8 cellular contexts compared by ENCODE assay signal in the genomic region with DNA sequence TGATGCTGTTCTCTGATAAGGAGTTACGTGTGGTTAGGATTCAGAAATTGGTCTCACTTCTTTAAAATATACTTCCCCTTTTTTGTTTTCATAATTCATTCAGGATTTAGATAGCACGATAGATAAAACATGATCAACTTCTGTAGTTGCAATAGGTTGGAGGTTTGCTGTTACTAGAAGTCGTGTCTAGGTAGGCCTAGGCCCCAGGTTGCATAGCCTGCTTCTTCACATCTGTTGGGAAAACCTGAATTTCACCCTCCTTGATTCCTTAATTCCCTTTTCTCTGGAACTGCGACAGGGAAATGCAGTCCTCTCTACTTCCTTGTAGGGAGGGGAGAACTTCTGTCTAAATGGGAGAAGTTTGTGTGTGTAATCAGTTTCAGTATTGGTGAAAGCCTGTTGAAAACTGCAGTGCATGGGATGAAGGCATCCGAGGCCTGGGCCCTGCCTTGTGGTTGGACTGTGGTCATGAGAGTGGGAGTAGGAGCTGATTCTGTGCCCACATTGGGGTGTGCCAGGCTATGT. TPM values are rescaled to one million over a fixed set of nuclear protein-coding genes. Genes with fewer than 3 reads are reported as not detected.
A peak's percentile ranks its signal among the peaks of the same experiment; 100 is the strongest.
DNase-seq lines count a peak whose midpoint lies in the region; ATAC-seq, FAIRE-seq and TF ChIP-seq lines count a peak whose summit lies in the region.

No MANE protein-coding gene starts in this region.

- TF ChIP-seq CTCF in natural killer cell (IDR thresholded peaks at IDR 0.05) (no peak), WTC11 (IDR thresholded peaks at IDR 0.05) (no peak)

- no peak overlapping the region for H3K4me3 ChIP-seq in Jurkat, Clone E6-1 (ENCODE audit: low read length)

- peak; percentile 75 for DNase-seq in activated CD8-positive, alpha-beta memory T cell treated with anti-CD3 and anti-CD28 coated beads for 24 hours
- DNase-seq in activated CD8-positive, alpha-beta memory T cell treated with anti-CD3 and anti-CD28 coated beads, Interleukin-2, amount 50 U/mL, for 4 hours, result no peak
- DNase-seq in Jurkat, Clone E6-1 (ENCODE audit: low read depth, low spot score), result peak; percentile 51
- DNase-seq in activated T-cell treated with anti-CD3 and anti-CD28 coated beads, Interleukin-2, amount 50 U/mL, for 72 hours, result peak; percentile 63 to 65
- DNase-seq in natural killer cell, result no peak
- no peak for DNase-seq in WTC11 (ENCODE audit: low spot score)
- DNase-seq in H54 (ENCODE audit: insufficient read length, low spot score), result no peak

- FAIRE-seq in H54 (lab: Jason Lieb, UNC), result no peak

- no peak for TF ChIP-seq POLR2A in H54 (IDR thresholded peaks at IDR 0.05; ENCODE audit: low read depth, low read length)

- CTCF ChIA-PET in WTC11 (lab: Charles Lee), result no interaction called here

- intact Hi-C loops in natural killer cell (cut with micrococcal nuclease), result loop anchor here (2.0 kb wide), 1 partner anchor 33 kb away; a partner anchor contains a TSS

- H3K9me3 Mint-ChIP-seq in activated T-cell treated with anti-CD3 and anti-CD28 coated beads, Interleukin-2, amount 50 U/mL, for 72 hours, result no peaks in the 10 kb centered on the region
- no peaks in the 10 kb centered on the region for H3K9me3 Mint-ChIP-seq in natural killer cell
- H3K9me3 Mint-ChIP-seq in WTC11, result no peaks in the 10 kb centered on the region

- no peaks in the 10 kb centered on the region for H3K36me3 Mint-ChIP-seq in activated T-cell treated with anti-CD3 and anti-CD28 coated beads, Interleukin-2, amount 50 U/mL, for 72 hours (ENCODE audit: insufficient read depth in 2 of 2)
- no peaks in the 10 kb centered on the region for H3K36me3 Mint-ChIP-seq in natural killer cell
- peaks cover 3% of the 10 kb centered on the region; the same call in 1 of the 2 replicates for H3K36me3 Mint-ChIP-seq in WTC11

- peak; percentile 55 to 70 for ATAC-seq in activated T-cell treated with anti-CD3 and anti-CD28 coated beads, Interleukin-2, amount 50 U/mL, for 72 hours (replicated peaks in 1 of 2)
- ATAC-seq in natural killer cell (peak in 2 of 3 donors; percentile 26 to 45), WTC11 (no peak), GM18907 (IDR thresholded peaks at IDR 0.05; ENCODE audit: unreplicated experiment) (no peak)

- H3K4me1 Mint-ChIP-seq in activated T-cell treated with anti-CD3 and anti-CD28 coated beads, Interleukin-2, amount 50 U/mL, for 72 hours (ENCODE audit: low read depth), result peaks cover 60% of the 10 kb centered on the region
- H3K4me1 Mint-ChIP-seq in natural killer cell, result peaks cover 24 to 30% of the 10 kb centered on the region in 2 donors
- peaks cover 21% of the 10 kb centered on the region for H3K4me1 Mint-ChIP-seq in WTC11

- H3K4me3 Mint-ChIP-seq in activated T-cell treated with anti-CD3 and anti-CD28 coated beads, Interleukin-2, amount 50 U/mL, for 72 hours, result peak overlapping the region; percentile 53 to 64
- H3K4me3 Mint-ChIP-seq in natural killer cell (no peak overlapping the region), WTC11 (no peak overlapping the region)

- peak overlapping the region; percentile 83 for H3K27ac Mint-ChIP-seq in activated T-cell treated with anti-CD3 and anti-CD28 coated beads, Interleukin-2, amount 50 U/mL, for 72 hours
- peak overlapping the region in 1 of 2 donors; percentile 75 for H3K27ac Mint-ChIP-seq in natural killer cell
- no peak overlapping the region for H3K27ac Mint-ChIP-seq in WTC11

- POLR2A ChIA-PET in WTC11 (lab: Charles Lee), result no interaction called here

- no peaks in the 10 kb centered on the region for H3K27me3 Mint-ChIP-seq in activated T-cell treated with anti-CD3 and anti-CD28 coated beads, Interleukin-2, amount 50 U/mL, for 72 hours (ENCODE audit: low read depth)
- H3K27me3 Mint-ChIP-seq in natural killer cell (ENCODE audit: low read depth in 2 of 2) (no peaks in the 10 kb centered on the region), WTC11 (ENCODE audit: low read depth) (no peaks in the 10 kb centered on the region)

TF ChIP-seq in WTC11, 78 proteins besides CTCF, POLR2A, EP300 and RAD21 (continues in another document):
- no peak for TF ChIP-seq JAZF1 (CRISPR knock-in tag; IDR thresholded peaks at IDR 0.05)
- no peak for TF ChIP-seq ZNF263 (CRISPR knock-in tag; IDR thresholded peaks at IDR 0.05; ENCODE audit: low read depth)
- TF ChIP-seq, protein P1, sequence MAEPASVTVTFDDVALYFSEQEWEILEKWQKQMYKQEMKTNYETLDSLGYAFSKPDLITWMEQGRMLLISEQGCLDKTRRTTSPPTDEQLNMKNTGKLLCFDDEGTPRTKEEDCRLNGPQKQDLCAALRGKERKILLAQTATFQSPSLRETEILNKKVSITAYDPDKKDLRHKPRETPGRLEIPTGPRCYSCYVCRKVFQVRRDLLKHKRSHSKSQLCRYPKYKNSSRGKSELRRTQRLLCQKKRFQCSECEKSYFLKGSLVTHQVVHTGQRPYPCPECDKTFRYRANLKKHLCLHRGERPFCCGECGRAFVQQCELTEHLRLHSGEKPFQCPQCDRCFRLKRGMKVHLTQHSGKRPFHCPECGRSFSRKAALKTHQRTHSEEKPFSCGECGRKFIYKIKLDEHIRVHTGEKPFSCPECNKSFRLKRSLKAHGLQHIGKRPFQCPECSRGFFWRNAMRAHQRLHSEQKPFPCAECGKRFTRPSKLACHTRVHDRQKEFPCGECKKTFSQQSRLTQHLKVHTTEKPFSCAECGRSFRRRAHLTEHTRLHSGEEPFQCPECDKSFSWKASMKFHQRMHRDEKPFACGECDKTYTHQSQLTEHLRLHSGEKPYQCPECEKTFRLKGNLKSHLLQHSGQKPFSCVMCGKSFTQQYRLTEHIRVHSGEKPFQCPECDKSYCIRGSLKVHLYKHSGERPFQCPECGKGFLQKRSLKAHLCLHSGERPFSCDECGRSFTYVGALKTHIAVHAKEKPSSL (CRISPR knock-in tag; conservative IDR thresholded peaks at IDR 0.05), result no peak
- TF ChIP-seq, protein P2, sequence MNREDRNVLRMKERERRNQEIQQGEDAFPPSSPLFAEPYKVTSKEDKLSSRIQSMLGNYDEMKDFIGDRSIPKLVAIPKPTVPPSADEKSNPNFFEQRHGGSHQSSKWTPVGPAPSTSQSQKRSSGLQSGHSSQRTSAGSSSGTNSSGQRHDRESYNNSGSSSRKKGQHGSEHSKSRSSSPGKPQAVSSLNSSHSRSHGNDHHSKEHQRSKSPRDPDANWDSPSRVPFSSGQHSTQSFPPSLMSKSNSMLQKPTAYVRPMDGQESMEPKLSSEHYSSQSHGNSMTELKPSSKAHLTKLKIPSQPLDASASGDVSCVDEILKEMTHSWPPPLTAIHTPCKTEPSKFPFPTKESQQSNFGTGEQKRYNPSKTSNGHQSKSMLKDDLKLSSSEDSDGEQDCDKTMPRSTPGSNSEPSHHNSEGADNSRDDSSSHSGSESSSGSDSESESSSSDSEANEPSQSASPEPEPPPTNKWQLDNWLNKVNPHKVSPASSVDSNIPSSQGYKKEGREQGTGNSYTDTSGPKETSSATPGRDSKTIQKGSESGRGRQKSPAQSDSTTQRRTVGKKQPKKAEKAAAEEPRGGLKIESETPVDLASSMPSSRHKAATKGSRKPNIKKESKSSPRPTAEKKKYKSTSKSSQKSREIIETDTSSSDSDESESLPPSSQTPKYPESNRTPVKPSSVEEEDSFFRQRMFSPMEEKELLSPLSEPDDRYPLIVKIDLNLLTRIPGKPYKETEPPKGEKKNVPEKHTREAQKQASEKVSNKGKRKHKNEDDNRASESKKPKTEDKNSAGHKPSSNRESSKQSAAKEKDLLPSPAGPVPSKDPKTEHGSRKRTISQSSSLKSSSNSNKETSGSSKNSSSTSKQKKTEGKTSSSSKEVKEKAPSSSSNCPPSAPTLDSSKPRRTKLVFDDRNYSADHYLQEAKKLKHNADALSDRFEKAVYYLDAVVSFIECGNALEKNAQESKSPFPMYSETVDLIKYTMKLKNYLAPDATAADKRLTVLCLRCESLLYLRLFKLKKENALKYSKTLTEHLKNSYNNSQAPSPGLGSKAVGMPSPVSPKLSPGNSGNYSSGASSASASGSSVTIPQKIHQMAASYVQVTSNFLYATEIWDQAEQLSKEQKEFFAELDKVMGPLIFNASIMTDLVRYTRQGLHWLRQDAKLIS (CRISPR knock-in tag; IDR thresholded peaks at IDR 0.05; ENCODE audit: borderline replicate concordance), result no peak
- TF ChIP-seq, protein P3, sequence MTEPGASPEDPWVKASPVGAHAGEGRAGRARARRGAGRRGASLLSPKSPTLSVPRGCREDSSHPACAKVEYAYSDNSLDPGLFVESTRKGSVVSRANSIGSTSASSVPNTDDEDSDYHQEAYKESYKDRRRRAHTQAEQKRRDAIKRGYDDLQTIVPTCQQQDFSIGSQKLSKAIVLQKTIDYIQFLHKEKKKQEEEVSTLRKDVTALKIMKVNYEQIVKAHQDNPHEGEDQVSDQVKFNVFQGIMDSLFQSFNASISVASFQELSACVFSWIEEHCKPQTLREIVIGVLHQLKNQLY (CRISPR knock-in tag; IDR thresholded peaks at IDR 0.05), result no peak
- TF ChIP-seq FOXP1 (CRISPR knock-in tag; IDR thresholded peaks at IDR 0.05; ENCODE audit: borderline replicate concordance), result no peak
- TF ChIP-seq SMAD3 (CRISPR knock-in tag; IDR thresholded peaks at IDR 0.05; ENCODE audit: borderline replicate concordance), result no peak
- TF ChIP-seq, protein P4, sequence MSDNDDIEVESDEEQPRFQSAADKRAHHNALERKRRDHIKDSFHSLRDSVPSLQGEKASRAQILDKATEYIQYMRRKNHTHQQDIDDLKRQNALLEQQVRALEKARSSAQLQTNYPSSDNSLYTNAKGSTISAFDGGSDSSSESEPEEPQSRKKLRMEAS (CRISPR knock-in tag; IDR thresholded peaks at IDR 0.05), result no peak
- TF ChIP-seq, protein P5, sequence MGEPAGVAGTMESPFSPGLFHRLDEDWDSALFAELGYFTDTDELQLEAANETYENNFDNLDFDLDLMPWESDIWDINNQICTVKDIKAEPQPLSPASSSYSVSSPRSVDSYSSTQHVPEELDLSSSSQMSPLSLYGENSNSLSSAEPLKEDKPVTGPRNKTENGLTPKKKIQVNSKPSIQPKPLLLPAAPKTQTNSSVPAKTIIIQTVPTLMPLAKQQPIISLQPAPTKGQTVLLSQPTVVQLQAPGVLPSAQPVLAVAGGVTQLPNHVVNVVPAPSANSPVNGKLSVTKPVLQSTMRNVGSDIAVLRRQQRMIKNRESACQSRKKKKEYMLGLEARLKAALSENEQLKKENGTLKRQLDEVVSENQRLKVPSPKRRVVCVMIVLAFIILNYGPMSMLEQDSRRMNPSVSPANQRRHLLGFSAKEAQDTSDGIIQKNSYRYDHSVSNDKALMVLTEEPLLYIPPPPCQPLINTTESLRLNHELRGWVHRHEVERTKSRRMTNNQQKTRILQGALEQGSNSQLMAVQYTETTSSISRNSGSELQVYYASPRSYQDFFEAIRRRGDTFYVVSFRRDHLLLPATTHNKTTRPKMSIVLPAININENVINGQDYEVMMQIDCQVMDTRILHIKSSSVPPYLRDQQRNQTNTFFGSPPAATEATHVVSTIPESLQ (CRISPR knock-in tag; IDR thresholded peaks at IDR 0.05), result no peak

RNA-seq across cellular contexts. Expression of a gene that starts 33.3 kb away (rescaled TPM):
- not detected for polyA plus RNA-seq in Jurkat, Clone E6-1 (2012; ENCODE audit: insufficient read depth, insufficient read length)
- 100 to 1,000 TPM in 1 of 2 donors, 10 to 100 TPM in 1; 83.7 to 101 TPM for total RNA-seq in activated T-cell treated with anti-CD3 and anti-CD28 coated beads, Interleukin-2, amount 50 U/mL, for 72 hours
- total RNA-seq in natural killer cell (1 to 10 TPM; 3.4 to 9.0 (median 8.2) TPM), WTC11 (2021) (0.17 to 0.32 TPM in 2 of 3 replicates, not detected in the other)

Comparison
In these comparisons a context has a peak if more than half of its experiments do, and no peak if none do; other contexts are left out.
1. DNase-seq: peak in activated CD8-positive, alpha-beta memory T cell treated with anti-CD3 and anti-CD28 coated beads for 24 hours (single experiment), Jurkat, Clone E6-1 (single experiment) and activated T-cell treated with anti-CD3 and anti-CD28 coated beads, Interleukin-2, amount 50 U/mL, for 72 hours (2 of 2); none in activated CD8-positive, alpha-beta memory T cell treated with anti-CD3 and anti-CD28 coated beads, Interleukin-2, amount 50 U/mL, for 4 hours (single experiment), natural killer cell (single experiment), WTC11 (single experiment) and H54 (single experiment).
2. ATAC-seq: peak in activated T-cell treated with anti-CD3 and anti-CD28 coated beads, Interleukin-2, amount 50 U/mL, for 72 hours (2 of 2) and natural killer cell (2 of 3); none in WTC11 (single experiment) and GM18907 (single experiment).
3. H3K4me3 Mint-ChIP-seq: peak in activated T-cell treated with anti-CD3 and anti-CD28 coated beads, Interleukin-2, amount 50 U/mL, for 72 hours (2 of 2); none in natural killer cell (single experiment) and WTC11 (single experiment).
4. RNA of a gene that starts 33.3 kb away (total RNA-seq): 83.7 to 101 TPM in activated T-cell treated with anti-CD3 and anti-CD28 coated beads, Interleukin-2, amount 50 U/mL, for 72 hours; 3.4 to 9.0 TPM in natural killer cell and 0.17 to 0.32 TPM in WTC11; every median in the first group is over 4 times any median in the second.